10 cellular contexts compared by ENCODE assay signal in the genomic region with DNA sequence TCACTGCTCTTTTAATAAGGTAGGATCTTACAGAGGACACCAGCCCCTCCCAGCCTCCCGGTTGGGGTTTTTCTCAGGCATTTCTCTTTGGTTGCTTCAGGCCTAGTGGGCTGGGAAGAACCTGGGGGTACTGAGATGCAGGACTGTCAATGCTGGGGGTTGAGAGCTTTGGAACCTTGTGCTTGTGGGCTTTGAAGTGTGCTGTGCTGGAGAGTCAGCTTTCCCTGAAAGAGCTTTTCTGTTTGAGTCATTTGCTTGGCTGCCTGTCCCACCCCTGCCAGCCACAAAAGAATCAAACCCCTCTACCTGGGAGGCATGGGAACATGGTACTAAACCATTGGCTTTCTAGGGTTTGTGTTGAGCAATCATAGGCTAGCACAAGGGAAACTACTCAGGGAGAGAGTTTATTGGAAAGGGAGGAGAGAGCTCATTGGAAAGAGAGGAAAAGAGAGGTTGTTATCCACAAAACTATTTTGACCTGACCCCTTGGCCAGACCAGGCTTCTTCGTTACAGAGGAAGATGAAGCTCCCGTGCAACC. TPM values are rescaled to one million over a fixed set of nuclear protein-coding genes. Genes with fewer than 3 reads are reported as not detected.
DNase-seq lines count a peak whose midpoint lies in the region; ATAC-seq and FAIRE-seq lines count a peak whose summit lies in the region.
"Had no signal": no experiment of that assay in that cellular context is flagged by ENCODE, and none has a peak within 500 bp of the region (broad histone marks: within the 10 kb centered on the region; RNA-seq: fewer than 3 reads in every experiment).

No MANE protein-coding gene starts in this region.

- peak overlapping the region; percentile 90; the same call in 1 of the 2 replicates for H3K4me3 ChIP-seq in iPS DF 6.9 (ENCODE audit: low read length)

- FAIRE-seq in GM19239 (lab: Jason Lieb, UNC) = no peak
- FAIRE-seq: colon had no signal

- H3K4me1 Mint-ChIP-seq in activated CD4-positive, alpha-beta T cell treated with anti-CD3 and anti-CD28 coated beads, Interleukin-2, amount 10 ng/mL, durations not matched to agents 7 days and 5 days = peaks cover 75% of the 10 kb centered on the region
- peaks cover 70% of the 10 kb centered on the region for H3K4me1 Mint-ChIP-seq in activated T-helper 1 cell treated with anti-CD3 and anti-CD28 coated beads, Interleukin-12 subunit alpha, Interleukin-12 subunit beta, Interleukin-2, Interleukin-4 antibody, amounts not matched to agents 30 ng/mL and 10 ng/mL and 1 ng/mL, durations not matched to agents 14 hours and 24 hours and 36 hours (ENCODE audit: low read depth)
- H3K4me1 Mint-ChIP-seq in stimulated activated naive CD8-positive, alpha-beta T cell treated with anti-CD3 and anti-CD28 coated beads, Interleukin-15, amount 100 ng/mL, for 72 hours = peaks cover 84% of the 10 kb centered on the region

- POLR2A ChIA-PET in activated CD4-positive, alpha-beta T cell treated with anti-CD3 and anti-CD28 coated beads, Interleukin-2, amount 10 ng/mL, durations not matched to agents 7 days and 5 days (lab: Charles Lee) = no interaction called here

- H3K4me3 Mint-ChIP-seq in activated CD4-positive, alpha-beta T cell treated with anti-CD3 and anti-CD28 coated beads, Interleukin-2, amount 10 ng/mL, durations not matched to agents 7 days and 5 days = peak overlapping the region; percentile 97
- H3K4me3 Mint-ChIP-seq in activated T-helper 1 cell treated with anti-CD3 and anti-CD28 coated beads, Interleukin-12 subunit alpha, Interleukin-12 subunit beta, Interleukin-2, Interleukin-4 antibody, amounts not matched to agents 30 ng/mL and 10 ng/mL and 1 ng/mL, durations not matched to agents 14 hours and 24 hours and 36 hours = peak overlapping the region; percentile 100
- H3K4me3 Mint-ChIP-seq in stimulated activated naive CD8-positive, alpha-beta T cell treated with anti-CD3 and anti-CD28 coated beads, Interleukin-15, amount 100 ng/mL, for 72 hours = peak overlapping the region; percentile 92 to 94

- no peak for DNase-seq in activated CD4-positive, alpha-beta T cell treated with anti-CD3 and anti-CD28 coated beads, Interleukin-2, amount 10 ng/mL, durations not matched to agents 7 days and 5 days
- DNase-seq in activated CD4-positive, alpha-beta T cell treated with anti-CD3 and anti-CD28 coated beads for 4 hours = no peak
- no peak for DNase-seq in activated T-helper 1 cell treated with anti-CD3 and anti-CD28 coated beads, Interleukin-12 subunit alpha, Interleukin-12 subunit beta, Interleukin-2, Interleukin-4 antibody, amounts not matched to agents 30 ng/mL and 10 ng/mL and 1 ng/mL, durations not matched to agents 14 hours and 24 hours and 36 hours (ENCODE audit: low spot score)
- DNase-seq in iPS DF 6.9 (ENCODE audit: low read depth, low spot score) (no peak), GM19239 (ENCODE audit: insufficient read length, low spot score) (no peak), GDM1 (lab: John Stamatoyannopoulos, UW) (no peak)
- DNase-seq in stimulated activated naive CD8-positive, alpha-beta T cell treated with anti-CD3 and anti-CD28 coated beads, Interleukin-15, amount 100 ng/mL, for 72 hours = no peak
- DNase-seq: stimulated activated CD4-positive, alpha-beta T cell treated with anti-CD3 and anti-CD28 coated beads, Interleukin-1b, Interleukin-23, amount 100 ng/mL, for 48 hours had no signal

- no CpG with 5 or more reads among the region's 3 CpGs for WGBS in iPS DF 6.9 (ENCODE audit: insufficient coverage, insufficient read length)

- H3K36me3 ChIP-seq in iPS DF 6.9 (ENCODE audit: control insufficient read depth, insufficient read depth, low read length) = peaks cover 38% of the 10 kb centered on the region

- H3K9me3 ChIP-seq in iPS DF 6.9 (ENCODE audit: control insufficient read depth, insufficient read depth, low read length) = no peaks in the 10 kb centered on the region

- H3K27me3 ChIP-seq in iPS DF 6.9 (ENCODE audit: control insufficient read depth, insufficient read depth, low read length) = no peaks in the 10 kb centered on the region

- no peak overlapping the region for H3K27ac ChIP-seq in iPS DF 6.9 (ENCODE audit: low read length)

- H3K9me3 Mint-ChIP-seq in activated CD4-positive, alpha-beta T cell treated with anti-CD3 and anti-CD28 coated beads, Interleukin-2, amount 10 ng/mL, durations not matched to agents 7 days and 5 days = no peaks in the 10 kb centered on the region
- no peaks in the 10 kb centered on the region for H3K9me3 Mint-ChIP-seq in activated T-helper 1 cell treated with anti-CD3 and anti-CD28 coated beads, Interleukin-12 subunit alpha, Interleukin-12 subunit beta, Interleukin-2, Interleukin-4 antibody, amounts not matched to agents 30 ng/mL and 10 ng/mL and 1 ng/mL, durations not matched to agents 14 hours and 24 hours and 36 hours
- no peaks in the 10 kb centered on the region for H3K9me3 Mint-ChIP-seq in stimulated activated naive CD8-positive, alpha-beta T cell treated with anti-CD3 and anti-CD28 coated beads, Interleukin-15, amount 100 ng/mL, for 72 hours

- no peak for ATAC-seq in stimulated activated naive CD8-positive, alpha-beta T cell treated with anti-CD3 and anti-CD28 coated beads, Interleukin-15, amount 100 ng/mL, for 72 hours
- ATAC-seq in HG03439 (IDR thresholded peaks at IDR 0.05; ENCODE audit: unreplicated experiment) = no peak

- peaks cover 57% of the 10 kb centered on the region for H3K36me3 Mint-ChIP-seq in activated CD4-positive, alpha-beta T cell treated with anti-CD3 and anti-CD28 coated beads, Interleukin-2, amount 10 ng/mL, durations not matched to agents 7 days and 5 days (ENCODE audit: low read depth)
- H3K36me3 Mint-ChIP-seq in activated T-helper 1 cell treated with anti-CD3 and anti-CD28 coated beads, Interleukin-12 subunit alpha, Interleukin-12 subunit beta, Interleukin-2, Interleukin-4 antibody, amounts not matched to agents 30 ng/mL and 10 ng/mL and 1 ng/mL, durations not matched to agents 14 hours and 24 hours and 36 hours (ENCODE audit: low read depth) = peaks cover 49% of the 10 kb centered on the region

- H3K4me1 ChIP-seq in iPS DF 6.9 (ENCODE audit: control insufficient read depth, insufficient read depth, low read length) = peaks cover 10% of the 10 kb centered on the region

- peak overlapping the region; percentile 83 for H3K27ac Mint-ChIP-seq in activated CD4-positive, alpha-beta T cell treated with anti-CD3 and anti-CD28 coated beads, Interleukin-2, amount 10 ng/mL, durations not matched to agents 7 days and 5 days
- H3K27ac Mint-ChIP-seq in activated T-helper 1 cell treated with anti-CD3 and anti-CD28 coated beads, Interleukin-12 subunit alpha, Interleukin-12 subunit beta, Interleukin-2, Interleukin-4 antibody, amounts not matched to agents 30 ng/mL and 10 ng/mL and 1 ng/mL, durations not matched to agents 14 hours and 24 hours and 36 hours = peak overlapping the region; percentile 99
- peak overlapping the region in 1 of 2 donors; percentile 94 for H3K27ac Mint-ChIP-seq in stimulated activated naive CD8-positive, alpha-beta T cell treated with anti-CD3 and anti-CD28 coated beads, Interleukin-15, amount 100 ng/mL, for 72 hours

- intact Hi-C loops in activated T-helper 1 cell treated with anti-CD3 and anti-CD28 coated beads, Interleukin-12 subunit alpha, Interleukin-12 subunit beta, Interleukin-2, Interleukin-4 antibody, amounts not matched to agents 30 ng/mL and 10 ng/mL and 1 ng/mL, durations not matched to agents 14 hours and 24 hours and 36 hours (cut with micrococcal nuclease) = loop anchor here (10.0 kb wide), 1 partner anchor 566 kb away; a partner anchor contains a TSS

- CTCF ChIA-PET in activated CD4-positive, alpha-beta T cell treated with anti-CD3 and anti-CD28 coated beads, Interleukin-2, amount 10 ng/mL, durations not matched to agents 7 days and 5 days (lab: Charles Lee) = interaction anchor here (0.8 to 1.7 kb wide), 9 partner anchors 9 to 160 kb away, joined by 3 to 9 read pairs (median 4); no protein-coding TSS in a partner anchor

- H3K27me3 Mint-ChIP-seq in activated CD4-positive, alpha-beta T cell treated with anti-CD3 and anti-CD28 coated beads, Interleukin-2, amount 10 ng/mL, durations not matched to agents 7 days and 5 days = no peaks in the 10 kb centered on the region
- H3K27me3 Mint-ChIP-seq in activated T-helper 1 cell treated with anti-CD3 and anti-CD28 coated beads, Interleukin-12 subunit alpha, Interleukin-12 subunit beta, Interleukin-2, Interleukin-4 antibody, amounts not matched to agents 30 ng/mL and 10 ng/mL and 1 ng/mL, durations not matched to agents 14 hours and 24 hours and 36 hours (ENCODE audit: insufficient read depth) = no peaks in the 10 kb centered on the region
- no peaks in the 10 kb centered on the region for H3K27me3 Mint-ChIP-seq in stimulated activated naive CD8-positive, alpha-beta T cell treated with anti-CD3 and anti-CD28 coated beads, Interleukin-15, amount 100 ng/mL, for 72 hours

RNA-seq across cellular contexts. Expression of a gene that starts 1.4 kb away (rescaled TPM):
- 100 to 1,000 TPM; 117 to 129 TPM for total RNA-seq in activated CD4-positive, alpha-beta T cell treated with anti-CD3 and anti-CD28 coated beads, Interleukin-2, amount 10 ng/mL, durations not matched to agents 7 days and 5 days
- 194 TPM in 2 replicates for total RNA-seq in activated T-helper 1 cell treated with anti-CD3 and anti-CD28 coated beads, Interleukin-12 subunit alpha, Interleukin-12 subunit beta, Interleukin-2, Interleukin-4 antibody, amounts not matched to agents 30 ng/mL and 10 ng/mL and 1 ng/mL, durations not matched to agents 14 hours and 24 hours and 36 hours

RNA-seq across cellular contexts. Expression of a gene that starts 18.4 kb away (rescaled TPM):
- not detected for total RNA-seq in activated CD4-positive, alpha-beta T cell treated with anti-CD3 and anti-CD28 coated beads, Interleukin-2, amount 10 ng/mL, durations not matched to agents 7 days and 5 days
- total RNA-seq in activated T-helper 1 cell treated with anti-CD3 and anti-CD28 coated beads, Interleukin-12 subunit alpha, Interleukin-12 subunit beta, Interleukin-2, Interleukin-4 antibody, amounts not matched to agents 30 ng/mL and 10 ng/mL and 1 ng/mL, durations not matched to agents 14 hours and 24 hours and 36 hours = not detected in 2 replicates
